Comparison of ENCODE assay signal across 20 cellular contexts in the genomic region with DNA sequence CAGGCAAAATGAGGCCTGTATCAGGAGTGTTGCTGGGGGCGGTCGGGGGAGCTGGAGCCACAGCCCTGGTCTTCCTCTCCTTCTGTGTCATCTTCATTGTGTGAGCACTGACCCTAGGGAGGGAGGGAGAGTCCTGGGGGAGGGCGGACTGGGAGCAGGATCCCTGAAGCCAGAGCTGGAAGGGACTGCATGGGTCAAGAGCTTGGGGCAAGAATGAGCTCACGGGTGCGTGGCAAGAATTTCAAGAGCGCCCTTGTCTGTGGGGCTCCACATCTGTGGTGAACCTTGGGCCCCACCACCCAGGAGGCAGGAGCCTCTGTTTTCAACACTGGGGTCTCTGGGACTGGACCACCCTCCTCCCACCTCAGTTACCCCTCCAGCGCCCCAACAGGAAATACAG. TPM values are rescaled to one million over a fixed set of nuclear protein-coding genes. Genes with fewer than 3 reads are reported as not detected.
A peak's percentile ranks its signal among the peaks of the same experiment; 100 is the strongest.
DNase-seq lines count a peak whose midpoint lies in the region; FAIRE-seq and TF ChIP-seq lines count a peak whose summit lies in the region.
"Had no signal": no experiment of that assay in that cellular context is flagged by ENCODE, and none has a peak within 500 bp of the region (broad histone marks: within the 10 kb centered on the region; RNA-seq: fewer than 3 reads in every experiment).

No MANE protein-coding gene starts in this region.

- H3K9me3 ChIP-seq in left ventricle myocardium inferior (replicated peaks): peaks cover 11% of the 10 kb centered on the region

- H3K4me3 Mint-ChIP-seq in dendritic cell treated with granulocyte-macrophage colony-stimulating factor and Interleukin-4, amounts not matched to agents 40 ng/mL and 50 ng/mL, for 4 days: no peak overlapping the region
- H3K4me3 Mint-ChIP-seq: CD4-positive, alpha-beta memory T cell had no signal

- H3K27me3 ChIP-seq in left ventricle myocardium inferior (ENCODE audit: low read depth): peaks cover 30% of the 10 kb centered on the region

- no peak for FAIRE-seq in D721Med (lab: Jason Lieb, UNC)
- FAIRE-seq: GM12892, GM19239, H1, HepG2, HTR-8/SVneo had no signal

- H3K9me3 Mint-ChIP-seq in dendritic cell treated with granulocyte-macrophage colony-stimulating factor and Interleukin-4, amounts not matched to agents 40 ng/mL and 50 ng/mL, for 4 days: no peaks in the 10 kb centered on the region

- H3K36me3 Mint-ChIP-seq in dendritic cell treated with granulocyte-macrophage colony-stimulating factor and Interleukin-4, amounts not matched to agents 40 ng/mL and 50 ng/mL, for 4 days (ENCODE audit: low read depth): peaks cover 58% of the 10 kb centered on the region
- H3K36me3 Mint-ChIP-seq: CD4-positive, alpha-beta memory T cell had no signal

- intact Hi-C loops in left ventricle myocardium inferior (cut with micrococcal nuclease): no loop called here
- intact Hi-C loops in cardiac septum (cut with DNase I): no loop called here
- intact Hi-C loops in dendritic cell treated with granulocyte-macrophage colony-stimulating factor and Interleukin-4, amounts not matched to agents 40 ng/mL and 50 ng/mL, for 4 days (cut with micrococcal nuclease): no loop called here

- no peaks in the 10 kb centered on the region for H3K27me3 Mint-ChIP-seq in dendritic cell treated with granulocyte-macrophage colony-stimulating factor and Interleukin-4, amounts not matched to agents 40 ng/mL and 50 ng/mL, for 4 days

- H3K4me3 ChIP-seq in left ventricle myocardium inferior: no peak overlapping the region
- H3K4me3 ChIP-seq: HAP-1 had no signal

- H3K27ac ChIP-seq in left ventricle myocardium inferior (replicated peaks): peak overlapping the region; percentile 55

- TF ChIP-seq CTCF in left ventricle myocardium inferior (IDR thresholded peaks at IDR 0.05; ENCODE audit: borderline replicate concordance) (no peak), D721Med (IDR thresholded peaks at IDR 0.05; ENCODE audit: insufficient read depth, missing control alignments) (no peak)

- H3K4me1 ChIP-seq in left ventricle myocardium inferior: peaks cover 5% of the 10 kb centered on the region
- H3K4me1 ChIP-seq: HAP-1 had no signal

- no peaks in the 10 kb centered on the region for H3K36me3 ChIP-seq in left ventricle myocardium inferior
- H3K36me3 ChIP-seq: HAP-1 had no signal

- H3K27ac Mint-ChIP-seq in dendritic cell treated with granulocyte-macrophage colony-stimulating factor and Interleukin-4, amounts not matched to agents 40 ng/mL and 50 ng/mL, for 4 days: peak overlapping the region; percentile 79

- DNase-seq in left ventricle myocardium inferior: no peak
- DNase-seq in cardiac septum (ENCODE audit: low spot score): no peak
- peak; percentile 29 for DNase-seq in islet precursor cell
- no peak for DNase-seq in A172 (ENCODE audit: low spot score)
- DNase-seq in D721Med (ENCODE audit: insufficient read length, low spot score): no peak
- DNase-seq in NCI-H2107 (lab: John Stamatoyannopoulos, UW): no peak
- DNase-seq: 8988T; ACHN; C1 segment of cervical spinal cord; CD4-positive, alpha-beta memory T cell; COR-L47; DND-41; GDM1 had no signal

- H3K4me1 Mint-ChIP-seq in dendritic cell treated with granulocyte-macrophage colony-stimulating factor and Interleukin-4, amounts not matched to agents 40 ng/mL and 50 ng/mL, for 4 days (ENCODE audit: low read depth): peaks cover 96% of the 10 kb centered on the region

RNA-seq across cellular contexts. Expression of a gene that starts 4.7 kb away (rescaled TPM):
- total RNA-seq in left ventricle myocardium inferior: 0.47 TPM
- 0.70 TPM for total RNA-seq in cardiac septum
- total RNA-seq in A172 (2014; rRNA removed; shearing (Covaris generic)): not detected in 2 replicates
- total RNA-seq: H1, HepG2 had no signal

RNA-seq across cellular contexts. Expression of a gene that starts 22.0 kb away (rescaled TPM):
- total RNA-seq in left ventricle myocardium inferior (1.7 TPM), cardiac septum (1.4 TPM)
- 0.43 TPM in 1 of 2 replicates, not detected in the other for total RNA-seq in A172 (2014; rRNA removed; shearing (Covaris generic))
- total RNA-seq: H1, HepG2 had no signal

RNA-seq across cellular contexts. Expression of a gene that starts 38.5 kb away (rescaled TPM):
- 4.4 TPM for total RNA-seq in left ventricle myocardium inferior
- total RNA-seq in cardiac septum: 4.2 TPM
- 4.3 and 8.6 TPM in 2 replicates for total RNA-seq in A172 (2014; rRNA removed; shearing (Covaris generic))
